ENCODE assay signal across 30 cellular contexts in the genomic region with DNA sequence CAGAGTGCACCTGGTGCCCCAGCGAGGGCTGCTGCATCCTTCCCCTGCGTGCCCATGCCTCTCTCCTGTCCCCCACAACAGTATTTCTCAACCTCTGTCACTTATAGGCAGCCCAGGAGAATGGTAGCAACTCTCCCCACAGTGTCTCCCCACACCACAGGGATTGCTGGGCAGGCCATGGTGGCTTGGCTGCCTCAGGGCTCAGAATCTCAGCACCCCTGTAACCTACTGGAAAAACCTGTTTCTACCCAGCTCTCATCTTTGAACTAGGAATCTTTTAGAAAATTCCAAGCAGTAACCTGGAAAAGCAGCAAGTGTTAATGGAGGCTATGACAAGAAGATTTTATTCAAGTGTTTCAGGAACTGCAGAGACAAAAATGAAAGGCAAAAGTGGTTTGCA. TPM values are rescaled to one million over a fixed set of nuclear protein-coding genes. Genes with fewer than 3 reads are reported as not detected.
A peak's percentile ranks its signal among the peaks of the same experiment; 100 is the strongest.
DNase-seq lines count a peak whose midpoint lies in the region; ATAC-seq and TF ChIP-seq lines count a peak whose summit lies in the region.
"Had no signal": no experiment of that assay in that cellular context is flagged by ENCODE, and none has a peak within 500 bp of the region (broad histone marks: within the 10 kb centered on the region; RNA-seq: fewer than 3 reads in every experiment).

No MANE protein-coding gene starts in this region.

- no peak overlapping the region for H3K18ac ChIP-seq in mesendoderm (ENCODE audit: low read length)

- no peak overlapping the region for H3K4ac ChIP-seq in mesendoderm (ENCODE audit: low read depth, low read length)

- H3K79me1 ChIP-seq in mesendoderm (ENCODE audit: low read length), result no peaks in the 10 kb centered on the region

- H3K36me3 ChIP-seq in mesendoderm (ENCODE audit: control insufficient read depth, insufficient read depth, low read length) (no peaks in the 10 kb centered on the region), WERI-Rb-1 (no peaks in the 10 kb centered on the region)
- H3K36me3 ChIP-seq: MG63, transverse colon had no signal

- no peak overlapping the region for H4K5ac ChIP-seq in mesendoderm (ENCODE audit: low read length)

- H3K36me3 Mint-ChIP-seq in WTC11, result no peaks in the 10 kb centered on the region

- H3K27me3 ChIP-seq in mesendoderm (ENCODE audit: insufficient read depth, low read length, poor library complexity) (no peaks in the 10 kb centered on the region), WERI-Rb-1 (ENCODE audit: insufficient read depth, low read depth, severe bottlenecking) (no peaks in the 10 kb centered on the region)
- H3K27me3 ChIP-seq: MG63, transverse colon had no signal

- H3K9me3 Mint-ChIP-seq in WTC11, result no peaks in the 10 kb centered on the region
- H3K9me3 Mint-ChIP-seq: activated CD4-positive, alpha-beta T cell treated with anti-CD3 and anti-CD28 coated beads, Interleukin-2, amount 10 ng/mL, durations not matched to agents 24 days and 14 days; activated naive CD8-positive, alpha-beta T cell treated with anti-CD3 and anti-CD28 coated beads for 36 hours had no signal

- POLR2A ChIA-PET in WTC11 (lab: Charles Lee), result no interaction called here

- no peaks in the 10 kb centered on the region for H3K9me3 ChIP-seq in WERI-Rb-1 (ENCODE audit: severe bottlenecking)
- H3K9me3 ChIP-seq: MG63, transverse colon had no signal

- no peak overlapping the region for H2BK120ac ChIP-seq in mesendoderm (ENCODE audit: low read depth, low read length)

- H2AK5ac ChIP-seq in mesendoderm (ENCODE audit: low read length), result no peak overlapping the region

- WGBS in mesendoderm (ENCODE audit: extremely low coverage, insufficient coverage, low lambda C conversion rate), result no CpG with 5 or more reads among the region's 2 CpGs

- TF ChIP-seq CTCF in WTC11 (IDR thresholded peaks at IDR 0.05) (no peak), WERI-Rb-1 (IDR thresholded peaks at IDR 0.05; ENCODE audit: low read depth, low read length) (no peak)

- H3K4me1 ChIP-seq in mesendoderm (ENCODE audit: control insufficient read depth, low read depth, low read length), result no peaks in the 10 kb centered on the region

- H4K8ac ChIP-seq in mesendoderm (ENCODE audit: low read depth, low read length), result no peak overlapping the region

- 0 out of 2 replicates have a peak overlapping the region, but pooled peaks have one; percentile 16 for H3K27ac Mint-ChIP-seq in WTC11
- H3K27ac Mint-ChIP-seq: activated CD4-positive, alpha-beta T cell treated with anti-CD3 and anti-CD28 coated beads, Interleukin-2, amount 10 ng/mL, durations not matched to agents 24 days and 14 days; activated naive CD8-positive, alpha-beta T cell treated with anti-CD3 and anti-CD28 coated beads for 36 hours had no signal

- no peak overlapping the region for H2BK15ac ChIP-seq in mesendoderm (replicated peaks; ENCODE audit: low read depth)

- no peak overlapping the region for H3K56ac ChIP-seq in mesendoderm (ENCODE audit: low read length)

- H3K27ac ChIP-seq in mesendoderm (ENCODE audit: low read depth, low read length) (no peak overlapping the region), WERI-Rb-1 (no peak overlapping the region)
- H3K27ac ChIP-seq: transverse colon had no signal

- H3K9ac ChIP-seq in mesendoderm (ENCODE audit: low read length), result no peak overlapping the region

- DNase-seq in SIG-M5 treated with dmso at 0.1 percent for 504 hours (lab: John Stamatoyannopoulos, UW; ENCODE audit: unreplicated experiment), result peak; percentile 30
- DNase-seq in SIG-M5 (lab: John Stamatoyannopoulos, UW), result no peak
- no peak for DNase-seq in WTC11 (ENCODE audit: low spot score)
- DNase-seq in mesendoderm, result peak; percentile 63
- DNase-seq in NCI-H82 (lab: John Stamatoyannopoulos, UW), result no peak
- DNase-seq in RPMI8226, result no peak
- DNase-seq in WERI-Rb-1, result no peak
- DNase-seq in CD1c-positive myeloid dendritic cell (ENCODE audit: extremely low spot score), result no peak
- DNase-seq: 8988T; activated CD4-positive, alpha-beta T cell treated with anti-CD3 and anti-CD28 coated beads, Interleukin-2, amount 10 ng/mL, durations not matched to agents 24 days and 14 days; activated CD8-positive, alpha-beta memory T cell treated with anti-CD3 and anti-CD28 coated beads for 24 hours; activated gamma-delta T cell; activated naive CD8-positive, alpha-beta T cell treated with anti-CD3 and anti-CD28 coated beads for 36 hours; activated T-cell treated with anti-CD3 and anti-CD28 coated beads, Interleukin-2, amount 50 U/mL, for 1 hour; anterior cingulate cortex; effector CD4-positive, alpha-beta T cell; H7; KG1; mesenchymal stem cell; MG63; NCI-H2029; NCI-H2227 treated with DMSO at 0.1 percent for 48 hours; NCI-H526; SHP77 treated with DMSO at 0.1 percent for 48 hours; stimulated activated CD4-positive, alpha-beta T cell treated with anti-CD3 and anti-CD28 coated beads, Interleukin-4, amount 100 ng/mL, for 24 hours; SW 1271; T-helper 9 cell; transverse colon had no signal

- H2BK5ac ChIP-seq in mesendoderm (ENCODE audit: low read length), result no peak overlapping the region

- no peak overlapping the region for H3K4me3 ChIP-seq in mesendoderm (ENCODE audit: low read length)
- no peak overlapping the region for H3K4me3 ChIP-seq in WERI-Rb-1 (ENCODE audit: low read depth, low read length)
- H3K4me3 ChIP-seq: MG63, transverse colon had no signal

- peak; percentile 55 for ATAC-seq in WTC11
- ATAC-seq: left lobe of liver had no signal

- H3K23ac ChIP-seq in mesendoderm (ENCODE audit: low read length), result no peak overlapping the region

- H3K4me2 ChIP-seq in mesendoderm (ENCODE audit: low read length), result no peak overlapping the region

- peaks cover 8% of the 10 kb centered on the region for H3K4me1 Mint-ChIP-seq in WTC11
- H3K4me1 Mint-ChIP-seq: activated naive CD8-positive, alpha-beta T cell treated with anti-CD3 and anti-CD28 coated beads for 36 hours had no signal

- H3K27me3 Mint-ChIP-seq in WTC11 (ENCODE audit: low read depth), result no peaks in the 10 kb centered on the region
- H3K27me3 Mint-ChIP-seq: activated CD4-positive, alpha-beta T cell treated with anti-CD3 and anti-CD28 coated beads, Interleukin-2, amount 10 ng/mL, durations not matched to agents 24 days and 14 days; activated naive CD8-positive, alpha-beta T cell treated with anti-CD3 and anti-CD28 coated beads for 36 hours had no signal

- CTCF ChIA-PET in WTC11 (lab: Charles Lee), result no interaction called here

- H3K4me3 Mint-ChIP-seq in WTC11, result no peak overlapping the region
- H3K4me3 Mint-ChIP-seq: activated CD4-positive, alpha-beta T cell treated with anti-CD3 and anti-CD28 coated beads, Interleukin-2, amount 10 ng/mL, durations not matched to agents 24 days and 14 days; activated naive CD8-positive, alpha-beta T cell treated with anti-CD3 and anti-CD28 coated beads for 36 hours; CD14-positive monocyte had no signal

- H3K79me2 ChIP-seq in mesendoderm (ENCODE audit: control insufficient read depth, insufficient read depth, low read length), result no peaks in the 10 kb centered on the region

TF ChIP-seq in WTC11, 78 proteins besides CTCF, POLR2A, EP300 and RAD21 (continues in another document):
- TF ChIP-seq, protein P1, sequence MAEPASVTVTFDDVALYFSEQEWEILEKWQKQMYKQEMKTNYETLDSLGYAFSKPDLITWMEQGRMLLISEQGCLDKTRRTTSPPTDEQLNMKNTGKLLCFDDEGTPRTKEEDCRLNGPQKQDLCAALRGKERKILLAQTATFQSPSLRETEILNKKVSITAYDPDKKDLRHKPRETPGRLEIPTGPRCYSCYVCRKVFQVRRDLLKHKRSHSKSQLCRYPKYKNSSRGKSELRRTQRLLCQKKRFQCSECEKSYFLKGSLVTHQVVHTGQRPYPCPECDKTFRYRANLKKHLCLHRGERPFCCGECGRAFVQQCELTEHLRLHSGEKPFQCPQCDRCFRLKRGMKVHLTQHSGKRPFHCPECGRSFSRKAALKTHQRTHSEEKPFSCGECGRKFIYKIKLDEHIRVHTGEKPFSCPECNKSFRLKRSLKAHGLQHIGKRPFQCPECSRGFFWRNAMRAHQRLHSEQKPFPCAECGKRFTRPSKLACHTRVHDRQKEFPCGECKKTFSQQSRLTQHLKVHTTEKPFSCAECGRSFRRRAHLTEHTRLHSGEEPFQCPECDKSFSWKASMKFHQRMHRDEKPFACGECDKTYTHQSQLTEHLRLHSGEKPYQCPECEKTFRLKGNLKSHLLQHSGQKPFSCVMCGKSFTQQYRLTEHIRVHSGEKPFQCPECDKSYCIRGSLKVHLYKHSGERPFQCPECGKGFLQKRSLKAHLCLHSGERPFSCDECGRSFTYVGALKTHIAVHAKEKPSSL (CRISPR knock-in tag; conservative IDR thresholded peaks at IDR 0.05), result no peak
- TF ChIP-seq, protein P2, sequence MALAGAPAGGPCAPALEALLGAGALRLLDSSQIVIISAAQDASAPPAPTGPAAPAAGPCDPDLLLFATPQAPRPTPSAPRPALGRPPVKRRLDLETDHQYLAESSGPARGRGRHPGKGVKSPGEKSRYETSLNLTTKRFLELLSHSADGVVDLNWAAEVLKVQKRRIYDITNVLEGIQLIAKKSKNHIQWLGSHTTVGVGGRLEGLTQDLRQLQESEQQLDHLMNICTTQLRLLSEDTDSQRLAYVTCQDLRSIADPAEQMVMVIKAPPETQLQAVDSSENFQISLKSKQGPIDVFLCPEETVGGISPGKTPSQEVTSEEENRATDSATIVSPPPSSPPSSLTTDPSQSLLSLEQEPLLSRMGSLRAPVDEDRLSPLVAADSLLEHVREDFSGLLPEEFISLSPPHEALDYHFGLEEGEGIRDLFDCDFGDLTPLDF (CRISPR knock-in tag; IDR thresholded peaks at IDR 0.05), result no peak
- TF ChIP-seq ELF4 (CRISPR knock-in tag; IDR thresholded peaks at IDR 0.05; ENCODE audit: low read depth) (no peak), ZNF423 (CRISPR knock-in tag; IDR thresholded peaks at IDR 0.05) (no peak), ZNF317 (CRISPR knock-in tag; IDR thresholded peaks at IDR 0.05; ENCODE audit: borderline replicate concordance, low read depth) (no peak), TP53 (CRISPR knock-in tag; IDR thresholded peaks at IDR 0.05) (no peak), ZNF138 (CRISPR knock-in tag; conservative IDR thresholded peaks at IDR 0.05) (no peak)
- TF ChIP-seq, protein P3, sequence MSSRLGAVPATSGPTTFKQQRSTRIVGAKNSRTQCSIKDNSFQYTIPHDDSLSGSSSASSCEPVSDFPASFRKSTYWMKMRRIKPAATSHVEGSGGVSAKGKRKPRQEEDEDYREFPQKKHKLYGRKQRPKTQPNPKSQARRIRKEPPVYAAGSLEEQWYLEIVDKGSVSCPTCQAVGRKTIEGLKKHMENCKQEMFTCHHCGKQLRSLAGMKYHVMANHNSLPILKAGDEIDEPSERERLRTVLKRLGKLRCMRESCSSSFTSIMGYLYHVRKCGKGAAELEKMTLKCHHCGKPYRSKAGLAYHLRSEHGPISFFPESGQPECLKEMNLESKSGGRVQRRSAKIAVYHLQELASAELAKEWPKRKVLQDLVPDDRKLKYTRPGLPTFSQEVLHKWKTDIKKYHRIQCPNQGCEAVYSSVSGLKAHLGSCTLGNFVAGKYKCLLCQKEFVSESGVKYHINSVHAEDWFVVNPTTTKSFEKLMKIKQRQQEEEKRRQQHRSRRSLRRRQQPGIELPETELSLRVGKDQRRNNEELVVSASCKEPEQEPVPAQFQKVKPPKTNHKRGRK (CRISPR knock-in tag; IDR thresholded peaks at IDR 0.05; ENCODE audit: borderline replicate concordance), result no peak

RNA-seq across cellular contexts. Expression of a gene that starts 38.0 kb away (rescaled TPM):
- total RNA-seq in WTC11 (2021), result 74.9 to 80.2 TPM (median 79.8 TPM) in 3 replicates
- polyA plus RNA-seq in mesendoderm (2013, experiment 1 of 2), result 74.4 TPM
- 76.2 TPM for polyA plus RNA-seq in mesendoderm (2013, experiment 2 of 2)

Comparison
In these comparisons a context has a peak if more than half of its experiments do, and no peak if none do; other contexts are left out.
1. DNase-seq: peak in SIG-M5 treated with dmso at 0.1 percent for 504 hours (single experiment) and mesendoderm (single experiment); none in SIG-M5 (single experiment), WTC11 (single experiment), NCI-H82 (single experiment), RPMI8226 (single experiment), WERI-Rb-1 (single experiment) and CD1c-positive myeloid dendritic cell (single experiment).